Comparison of ENCODE assay signal across 10 cellular contexts in the genomic region with DNA sequence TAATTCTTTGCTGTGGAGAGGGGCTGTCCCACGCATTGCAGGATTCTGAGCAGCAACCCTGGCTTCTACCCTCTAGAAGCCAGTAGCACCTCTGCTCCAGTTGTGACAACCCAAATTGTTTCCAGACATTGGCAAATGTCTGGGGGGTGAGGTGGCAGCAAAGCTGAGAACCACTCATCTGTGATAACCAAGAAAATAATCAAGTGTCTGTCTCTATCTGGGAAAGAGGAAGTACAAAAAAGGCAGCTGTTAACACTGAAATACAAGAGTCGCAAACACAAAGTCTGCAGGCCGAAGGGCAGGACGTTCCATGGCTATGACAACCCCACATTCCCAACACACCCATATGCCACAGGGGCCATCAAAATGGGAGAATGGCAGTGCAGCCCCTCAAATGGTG. TPM values are rescaled to one million over a fixed set of nuclear protein-coding genes. Genes with fewer than 3 reads are reported as not detected.
DNase-seq lines count a peak whose midpoint lies in the region; ATAC-seq, FAIRE-seq and TF ChIP-seq lines count a peak whose summit lies in the region.
"Had no signal": no experiment of that assay in that cellular context is flagged by ENCODE, and none has a peak within 500 bp of the region (broad histone marks: within the 10 kb centered on the region; RNA-seq: fewer than 3 reads in every experiment).

No MANE protein-coding gene starts in this region.

- H3K9me3 Mint-ChIP-seq in MCF 10A (ENCODE audit: unreplicated experiment): no peaks in the 10 kb centered on the region

- intact Hi-C loops in OCI-LY7 (cut with micrococcal nuclease; ENCODE audit: unreplicated experiment): no loop called here
- intact Hi-C loops in MCF 10A (cut with micrococcal nuclease): no loop called here

- TF ChIP-seq CTCF in OCI-LY7 (conservative IDR thresholded peaks at IDR 0.05; ENCODE audit: low read length): no peak
- TF ChIP-seq CTCF in MCF 10A (IDR thresholded peaks at IDR 0.05; ENCODE audit: unreplicated experiment): no peak

- peak overlapping the region; percentile 85 for H3K4me2 ChIP-seq in OCI-LY7 (ENCODE audit: low read length)

- no peaks in the 10 kb centered on the region for H3K4me1 Mint-ChIP-seq in MCF 10A (ENCODE audit: insufficient read depth, unreplicated experiment)

- no peak for TF ChIP-seq POLR2A in GM12892 (IDR thresholded peaks at IDR 0.05; ENCODE audit: low read depth, low read length)

- peak overlapping the region; percentile 52 for H3K4me3 ChIP-seq in OCI-LY7 (ENCODE audit: low read depth, low read length, poor library complexity, severe bottlenecking)

- H3K9me2 ChIP-seq in OCI-LY7 (ENCODE audit: insufficient read depth, low read length): no peaks in the 10 kb centered on the region

- CTCF ChIA-PET in OCI-LY7 (lab: Charles Lee; ENCODE audit: unreplicated experiment): interaction anchor here (1.2 kb wide), 1 partner anchor 16 kb away, joined by 7 read pairs; no protein-coding TSS in a partner anchor
- CTCF ChIA-PET in MCF 10A (lab: Yijun Ruan, JAX): interaction anchor here (0.6 to 0.9 kb wide), 3 partner anchors 25 to 528 kb away, joined by 3 to 4 read pairs (median 3); no protein-coding TSS in a partner anchor

- H3K36me3 ChIP-seq in OCI-LY7 (ENCODE audit: insufficient read depth, low read length): peaks cover 31% of the 10 kb centered on the region

- no peak overlapping the region for H2AFZ ChIP-seq in OCI-LY7 (ENCODE audit: low read length)

- FAIRE-seq in GM12892 (lab: Jason Lieb, UNC): peak; percentile 87
- no peak for FAIRE-seq in RCC 7860 (lab: Jason Lieb, UNC)

- no peak overlapping the region for H3K27ac Mint-ChIP-seq in MCF 10A (ENCODE audit: low read depth, unreplicated experiment)

- peaks cover 85% of the 10 kb centered on the region for H3K4me1 ChIP-seq in OCI-LY7 (ENCODE audit: insufficient read depth, low read length, poor library complexity, severe bottlenecking)

- no TSS peak for BruUV-seq in OCI-LY7 (replicated peaks; lab: Mats Ljungman, UMichigan)
- BruUV-seq in MCF 10A (replicated peaks; lab: Mats Ljungman, UMichigan): no TSS peak

- H3K9me3 ChIP-seq in OCI-LY7 (ENCODE audit: low read length): no peaks in the 10 kb centered on the region

- no peaks in the 10 kb centered on the region for H4K20me1 ChIP-seq in OCI-LY7 (ENCODE audit: insufficient read depth, low read length)

- DNase-seq in GM12892 (ENCODE audit: insufficient read length) (no peak), OCI-LY7 (ENCODE audit: low spot score) (peak; percentile 86), myocyte (ENCODE audit: low read depth) (peak; percentile 48), MCF 10A (ENCODE audit: unreplicated experiment) (no peak), RCC 7860 (ENCODE audit: low spot score) (no peak)
- DNase-seq in stimulated activated CD4-positive, alpha-beta T cell treated with anti-CD3 and anti-CD28 coated beads, Interleukin-2, amount 100 ng/mL, for 24 hours: no peak
- DNase-seq: activated naive CD4-positive, alpha-beta T cell treated with anti-CD3 and anti-CD28 coated beads, Interleukin-2, amount 50 U/mL, for 16 hours; foreskin keratinocyte had no signal

- H3K4me3 Mint-ChIP-seq in MCF 10A (ENCODE audit: unreplicated experiment): no peak overlapping the region

- no peaks in the 10 kb centered on the region for H3K27me3 Mint-ChIP-seq in MCF 10A (ENCODE audit: insufficient read depth, unreplicated experiment)

- ATAC-seq in GM21786 (IDR thresholded peaks at IDR 0.05; ENCODE audit: unreplicated experiment) (peak; percentile 28), HG03025 (IDR thresholded peaks at IDR 0.05; ENCODE audit: low FRiP score, unreplicated experiment) (no peak)
- ATAC-seq: foreskin keratinocyte had no signal

- H3K27ac ChIP-seq in OCI-LY7 (ENCODE audit: low read depth, low read length, poor library complexity, severe bottlenecking): peak overlapping the region; percentile 98
- H3K27ac ChIP-seq: foreskin keratinocyte had no signal

- H3K36me3 Mint-ChIP-seq in MCF 10A (ENCODE audit: insufficient read depth, unreplicated experiment): peaks cover 58% of the 10 kb centered on the region

- POLR2A ChIA-PET in OCI-LY7 (lab: Charles Lee): interaction anchor here (0.6 to 9.1 kb wide), 2 partner anchors 10 to 23 kb away, joined by 4 to 167 read pairs; no protein-coding TSS in a partner anchor
- POLR2A ChIA-PET in MCF 10A (lab: Yijun Ruan, JAX): no interaction called here

- H3K79me2 ChIP-seq in OCI-LY7 (ENCODE audit: insufficient read depth, low read depth, low read length): peaks cover 24% of the 10 kb centered on the region; the same call in 1 of the 2 replicates

RNA-seq across cellular contexts. Expression of a gene that starts 42.2 kb away (rescaled TPM):
- 13.8 TPM for polyA plus RNA-seq in GM12892 (2012; ENCODE audit: missing spikeins)
- total RNA-seq in OCI-LY7 (2014; rRNA removed; shearing (Covaris generic)): 53.9 and 56.3 TPM in 2 replicates
- total RNA-seq in OCI-LY7 (2022): 49.0 and 60.3 TPM in 2 replicates
- 14.2 and 21.6 TPM in 2 replicates for total RNA-seq in myocyte
- 31.3 TPM for polyA plus RNA-seq in myocyte (2012)
- 31.8 and 33.7 TPM in 2 replicates for total RNA-seq in MCF 10A (2022)

Comparison
In these comparisons a context has a peak if more than half of its experiments do, and no peak if none do; other contexts are left out.
1. DNase-seq: peak in OCI-LY7 (single experiment) and myocyte (single experiment); none in GM12892 (single experiment), stimulated activated CD4-positive, alpha-beta T cell treated with anti-CD3 and anti-CD28 coated beads, Interleukin-2, amount 100 ng/mL, for 24 hours (0 of 2), MCF 10A (single experiment) and RCC 7860 (single experiment).